16 cellular contexts compared by ENCODE assay signal in the genomic region with DNA sequence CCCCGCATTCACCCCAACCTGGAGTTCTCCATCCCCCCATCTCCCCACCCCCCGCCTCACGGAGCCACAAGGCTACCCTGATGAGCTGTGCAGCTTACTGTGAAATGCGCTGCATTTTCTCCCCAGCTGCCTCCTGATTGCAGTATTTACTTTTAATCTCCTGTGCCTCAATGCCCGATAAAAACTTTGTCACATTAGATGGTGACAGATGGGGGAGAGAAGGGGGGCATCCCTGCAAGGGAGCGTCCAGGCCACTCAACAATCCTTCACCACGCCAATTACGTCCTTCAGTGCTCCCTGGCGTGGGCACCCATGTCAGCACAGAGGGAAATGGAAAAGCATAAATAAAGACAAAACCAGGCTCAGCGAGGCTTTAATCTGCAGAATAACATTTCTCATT.
DNase-seq lines count a peak whose midpoint lies in the region; ATAC-seq and TF ChIP-seq lines count a peak whose summit lies in the region.
"Had no signal": no experiment of that assay in that cellular context is flagged by ENCODE, and none has a peak within 500 bp of the region (broad histone marks: within the 10 kb centered on the region; RNA-seq: fewer than 3 reads in every experiment).

No MANE protein-coding gene starts in this region.

- DNase-seq in breast epithelium (ENCODE audit: low spot score in 2 of 2) = no peak
- no peak for DNase-seq in MCF 10A (ENCODE audit: unreplicated experiment)
- DNase-seq in NCI-H2171 treated with DMSO at 0.1 percent for 48 hours (lab: John Stamatoyannopoulos, UW) = peak; percentile 90
- DNase-seq in thoracic aorta (ENCODE audit: low spot score) = no peak
- no peak for DNase-seq in NCI-H2029 treated with DMSO at 0.1 percent for 48 hours (lab: John Stamatoyannopoulos, UW)
- DNase-seq in LoVo (ENCODE audit: low spot score) = no peak
- no peak for DNase-seq in AG20443 (ENCODE audit: low spot score)
- DNase-seq: AML-193, COR-L47, H9, MG63, NCI-H1092, NCI-H1930, NCI-H226 had no signal

- H3K27ac ChIP-seq in breast epithelium (no peak overlapping the region), thoracic aorta (no peak overlapping the region)
- H3K27ac ChIP-seq: KMS-11 had no signal

- peaks cover 16% of the 10 kb centered on the region for H3K4me1 Mint-ChIP-seq in MCF 10A (ENCODE audit: insufficient read depth, unreplicated experiment)

- no peaks in the 10 kb centered on the region for H3K9me3 Mint-ChIP-seq in MCF 10A (ENCODE audit: unreplicated experiment)

- no TSS peak for BruUV-seq in MCF 10A (replicated peaks; lab: Mats Ljungman, UMichigan)

- no peak for ATAC-seq in thoracic aorta (ENCODE audit: insufficient number of reproducible peaks, low FRiP score, low read depth)

- no peak for TF ChIP-seq POLR2A in breast epithelium (IDR thresholded peaks at IDR 0.05)

- no peak overlapping the region for H3K9ac ChIP-seq in endocrine pancreas (ENCODE audit: control insufficient read depth, insufficient read depth, low read length)
- H3K9ac ChIP-seq: KMS-11 had no signal

- H3K27me3 ChIP-seq in breast epithelium (no peaks in the 10 kb centered on the region), endocrine pancreas (ENCODE audit: control insufficient read depth, insufficient read depth, low read length) (no peaks in the 10 kb centered on the region), thoracic aorta (replicated peaks; ENCODE audit: insufficient read depth) (no peaks in the 10 kb centered on the region)
- H3K27me3 ChIP-seq: MG63 had no signal

- H3K4me1 ChIP-seq in breast epithelium (no peaks in the 10 kb centered on the region), endocrine pancreas (ENCODE audit: control insufficient read depth, insufficient read depth, low read length) (no peaks in the 10 kb centered on the region), thoracic aorta (ENCODE audit: control insufficient read depth in 1 of 2, low read depth in 2 of 2) (peaks cover 0 to 5% of the 10 kb centered on the region in 2 donors)

- POLR2A ChIA-PET in MCF 10A (lab: Yijun Ruan, JAX) = no interaction called here

- no peak for TF ChIP-seq CTCF in breast epithelium (IDR thresholded peaks at IDR 0.05)
- TF ChIP-seq CTCF in MCF 10A (IDR thresholded peaks at IDR 0.05; ENCODE audit: unreplicated experiment) = no peak
- TF ChIP-seq CTCF in thoracic aorta (IDR thresholded peaks at IDR 0.05) = no peak

- H3K9me3 ChIP-seq in breast epithelium (peaks cover 0 to 4% of the 10 kb centered on the region in 2 donors), endocrine pancreas (ENCODE audit: control insufficient read depth, low read length) (no peaks in the 10 kb centered on the region), thoracic aorta (no peaks in the 10 kb centered on the region)
- H3K9me3 ChIP-seq: MG63 had no signal

- intact Hi-C loops in breast epithelium (cut with DNase I; ENCODE audit: low total_unique reads) (no loop called here), MCF 10A (cut with micrococcal nuclease) (no loop called here)

- no peaks in the 10 kb centered on the region for H3K36me3 Mint-ChIP-seq in MCF 10A (ENCODE audit: insufficient read depth, unreplicated experiment)

- H3K4me3 ChIP-seq in breast epithelium (peak overlapping the region in 2 of 3 donors; percentile 28 to 30), endocrine pancreas (ENCODE audit: control insufficient read depth, insufficient read depth, low read length) (peak overlapping the region; percentile 46), thoracic aorta (peak overlapping the region; percentile 34)
- H3K4me3 ChIP-seq: MG63 had no signal

- H3K36me3 ChIP-seq in breast epithelium (no peaks in the 10 kb centered on the region), endocrine pancreas (ENCODE audit: control insufficient read depth, insufficient read depth, low read length) (no peaks in the 10 kb centered on the region), thoracic aorta (no peaks in the 10 kb centered on the region)
- H3K36me3 ChIP-seq: MG63 had no signal

- no peak overlapping the region for H3K4me3 Mint-ChIP-seq in MCF 10A (ENCODE audit: unreplicated experiment)
- H3K4me3 Mint-ChIP-seq: H9 had no signal

- CTCF ChIA-PET in MCF 10A (lab: Yijun Ruan, JAX) = no interaction called here

- H3K27ac Mint-ChIP-seq in MCF 10A (ENCODE audit: low read depth, unreplicated experiment) = no peak overlapping the region
- H3K27ac Mint-ChIP-seq: H9 had no signal

- H3K27me3 Mint-ChIP-seq in MCF 10A (ENCODE audit: insufficient read depth, unreplicated experiment) = no peaks in the 10 kb centered on the region
